10 cellular contexts compared by ENCODE assay signal in genomic region chr22:45072322-45072903, GRCh38.
DNase-seq lines count a peak whose midpoint lies in the region; ATAC-seq, FAIRE-seq and TF ChIP-seq lines count a peak whose summit lies in the region.
"Had no signal": no experiment of that assay in that cellular context is flagged by ENCODE, and none has a peak within 500 bp of the region (broad histone marks: within the 10 kb centered on the region; RNA-seq: fewer than 3 reads in every experiment).

No MANE protein-coding gene starts in this region.

- H2BK15ac ChIP-seq in mesendoderm (replicated peaks; ENCODE audit: low read depth), result no peak overlapping the region

- H2BK5ac ChIP-seq in mesendoderm (ENCODE audit: low read length), result no peak overlapping the region

- peak overlapping the region; percentile 50 for H3K4me2 ChIP-seq in mesendoderm (ENCODE audit: low read length)

- H3K4me3 ChIP-seq in HUES6 (ENCODE audit: low read depth, low read length) (peak overlapping the region; percentile 30), bronchial epithelial cell (ENCODE audit: low read depth, low read length) (no peak overlapping the region), mesendoderm (ENCODE audit: low read length) (no peak overlapping the region)

- H3K79me2 ChIP-seq in mesendoderm (ENCODE audit: control insufficient read depth, insufficient read depth, low read length), result no peaks in the 10 kb centered on the region

- no peak overlapping the region for H3K23ac ChIP-seq in mesendoderm (ENCODE audit: low read length)

- H2AK5ac ChIP-seq in mesendoderm (ENCODE audit: low read length), result no peak overlapping the region

- no peak for TF ChIP-seq CTCF in bronchial epithelial cell (IDR thresholded peaks at IDR 0.05; ENCODE audit: insufficient read depth, low read length, severe bottlenecking)

- no peaks in the 10 kb centered on the region for H3K36me3 ChIP-seq in HUES6 (ENCODE audit: control insufficient read depth, insufficient read depth, low read length)
- H3K36me3 ChIP-seq in bronchial epithelial cell (ENCODE audit: control insufficient read depth, insufficient read depth, low read length), result no peaks in the 10 kb centered on the region
- H3K36me3 ChIP-seq in mesendoderm (ENCODE audit: control insufficient read depth, insufficient read depth, low read length), result no peaks in the 10 kb centered on the region

- H4K5ac ChIP-seq in mesendoderm (ENCODE audit: low read length), result no peak overlapping the region

- DNase-seq in Daoy (ENCODE audit: low read depth), result peak; percentile 94
- DNase-seq in bronchial epithelial cell (ENCODE audit: low read depth), result peak; percentile 83
- peak; percentile 91 for DNase-seq in mesendoderm
- DNase-seq: immature natural killer cell, NCI-H1436 treated with DMSO at 0.1 percent for 48 hours had no signal

- no peak overlapping the region for H4K8ac ChIP-seq in mesendoderm (ENCODE audit: low read depth, low read length)

- H3K9me3 ChIP-seq in HUES6 (ENCODE audit: control insufficient read depth, insufficient read depth, low read depth, low read length), result peaks cover 15% of the 10 kb centered on the region

- no CpG with 5 or more reads among the region's 17 CpGs for WGBS in mesendoderm (ENCODE audit: extremely low coverage, insufficient coverage, low lambda C conversion rate)

- no peaks in the 10 kb centered on the region for H3K79me1 ChIP-seq in mesendoderm (ENCODE audit: low read length)

- H2BK120ac ChIP-seq in mesendoderm (ENCODE audit: low read depth, low read length), result no peak overlapping the region

- no peak overlapping the region for H3K18ac ChIP-seq in mesendoderm (ENCODE audit: low read length)

- peak overlapping the region; percentile 62 for H3K56ac ChIP-seq in mesendoderm (ENCODE audit: low read length)

- no peak for ATAC-seq in GM18505 (IDR thresholded peaks at IDR 0.05; ENCODE audit: unreplicated experiment)
- ATAC-seq in HG02852 (IDR thresholded peaks at IDR 0.05; ENCODE audit: unreplicated experiment), result no peak
- no peak for ATAC-seq in HG02642 (IDR thresholded peaks at IDR 0.05; ENCODE audit: poor library complexity, unreplicated experiment)
- ATAC-seq in GM19463 (IDR thresholded peaks at IDR 0.05; ENCODE audit: unreplicated experiment), result no peak

- H3K27ac ChIP-seq in HUES6 (ENCODE audit: low read depth, low read length), result no peak overlapping the region
- no peak overlapping the region for H3K27ac ChIP-seq in mesendoderm (ENCODE audit: low read depth, low read length)

- peaks cover 15% of the 10 kb centered on the region; the same call in 1 of the 2 replicates for H3K27me3 ChIP-seq in HUES6 (ENCODE audit: control insufficient read depth, insufficient read depth, low read length)
- peaks cover 7% of the 10 kb centered on the region for H3K27me3 ChIP-seq in bronchial epithelial cell (ENCODE audit: control insufficient read depth, insufficient read depth, low read length)
- no peaks in the 10 kb centered on the region for H3K27me3 ChIP-seq in mesendoderm (ENCODE audit: insufficient read depth, low read length, poor library complexity)

- TF ChIP-seq POLR2A in GM18505 (IDR thresholded peaks at IDR 0.05; ENCODE audit: borderline replicate concordance, extremely low read depth, insufficient read depth, insufficient read length), result no peak

- H3K9ac ChIP-seq in HUES6 (ENCODE audit: low read length) (peak overlapping the region; percentile 62), mesendoderm (ENCODE audit: low read length) (peak overlapping the region; percentile 41)

- no peak for FAIRE-seq in bronchial epithelial cell (lab: Jason Lieb, UNC)

- no peak overlapping the region for H3K4ac ChIP-seq in mesendoderm (ENCODE audit: low read depth, low read length)

- H3K4me1 ChIP-seq in HUES6 (ENCODE audit: control insufficient read depth, insufficient read depth, low read length) (peaks cover 23% of the 10 kb centered on the region), mesendoderm (ENCODE audit: control insufficient read depth, low read depth, low read length) (peaks cover 2% of the 10 kb centered on the region)
